25 cellular contexts compared by ENCODE assay signal in the genomic region with DNA sequence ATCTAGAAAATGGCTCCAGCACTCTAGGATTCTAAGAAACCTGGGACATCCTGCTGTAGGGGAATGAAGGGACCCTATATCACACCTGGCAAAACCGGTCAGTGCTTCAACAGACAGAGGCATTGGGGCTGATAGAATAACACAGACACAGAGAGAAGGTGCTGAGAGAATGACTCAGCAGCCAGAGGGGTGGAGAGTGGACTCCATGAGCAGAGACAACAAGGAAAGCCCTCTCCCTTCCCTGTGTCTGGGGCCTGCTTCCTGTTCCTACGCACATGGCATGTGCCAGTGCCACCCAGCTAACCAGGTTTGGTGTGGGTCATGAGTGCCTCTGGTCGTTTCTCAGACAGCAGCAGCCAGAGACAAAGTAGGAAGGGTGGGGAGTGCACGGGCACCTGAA.
DNase-seq lines count a peak whose midpoint lies in the region; ATAC-seq and TF ChIP-seq lines count a peak whose summit lies in the region.
"Had no signal": no experiment of that assay in that cellular context is flagged by ENCODE, and none has a peak within 500 bp of the region (broad histone marks: within the 10 kb centered on the region; RNA-seq: fewer than 3 reads in every experiment).

No MANE protein-coding gene starts in this region.

- H2AK5ac ChIP-seq in mesendoderm (ENCODE audit: low read length) (peak overlapping the region; percentile 18), neuronal stem cell (ENCODE audit: low read depth, low read length) (no peak overlapping the region)

- H2BK5ac ChIP-seq in mesendoderm (ENCODE audit: low read length) (peak overlapping the region; percentile 93), neuronal stem cell (ENCODE audit: low read length) (no peak overlapping the region)

- H2BK120ac ChIP-seq in mesendoderm (ENCODE audit: low read depth, low read length): no peak overlapping the region
- no peak overlapping the region for H2BK120ac ChIP-seq in neuronal stem cell (ENCODE audit: low read depth, low read length)

- peak overlapping the region; percentile 58 for H3K27ac Mint-ChIP-seq in WTC11
- H3K27ac Mint-ChIP-seq: activated CD4-positive, alpha-beta T cell treated with anti-CD3 and anti-CD28 coated beads for 36 hours; activated naive CD8-positive, alpha-beta T cell treated with anti-CD3 and anti-CD28 coated beads, Interleukin-2, amount 50 U/mL, for 24 hours; activated T-helper 2 cell treated with anti-CD3 and anti-CD28 coated beads, Interferon-gamma antibody, Interleukin-2, Interleukin-4, amounts not matched to agents 10 μg/mL and 5 μg/mL and 100 μg/mL, durations not matched to agents 14 hours and 24 hours and 36 hours had no signal

- H2BK15ac ChIP-seq in mesendoderm (replicated peaks; ENCODE audit: low read depth): no peak overlapping the region
- no peak overlapping the region for H2BK15ac ChIP-seq in neuronal stem cell (ENCODE audit: low read length)

- no CpG with 5 or more reads among the region's 4 CpGs for WGBS in mesendoderm (ENCODE audit: extremely low coverage, insufficient coverage, low lambda C conversion rate)
- no CpG with 5 or more reads among the region's 4 CpGs for WGBS in neuronal stem cell (ENCODE audit: extremely low coverage in 2 of 2, insufficient read length in 2 of 2, insufficient replicate concordance in 1 of 2), 2 donors

- H3K4me3 Mint-ChIP-seq in WTC11: no peak overlapping the region
- H3K4me3 Mint-ChIP-seq: activated CD4-positive, alpha-beta T cell treated with anti-CD3 and anti-CD28 coated beads for 36 hours; activated naive CD8-positive, alpha-beta T cell treated with anti-CD3 and anti-CD28 coated beads, Interleukin-2, amount 50 U/mL, for 24 hours had no signal

- H3K4me1 Mint-ChIP-seq in WTC11: peaks cover 52% of the 10 kb centered on the region

- H4K5ac ChIP-seq in mesendoderm (ENCODE audit: low read length): peak overlapping the region; percentile 38

- H3K36me3 ChIP-seq in mesendoderm (ENCODE audit: control insufficient read depth, insufficient read depth, low read length) (no peaks in the 10 kb centered on the region), neuronal stem cell (replicated peaks in 1 of 2; ENCODE audit: control insufficient read depth in 2 of 2, insufficient read depth in 2 of 2, low read length in 2 of 2) (no peaks in the 10 kb centered on the region)
- H3K36me3 ChIP-seq: brain microvascular endothelial cell, colonic mucosa, stomach, upper lobe of right lung had no signal

- peak; percentile 18 for DNase-seq in DMS153 (lab: John Stamatoyannopoulos, UW)
- DNase-seq in DMS153 treated with DMSO at 0.1 percent for 48 hours (lab: John Stamatoyannopoulos, UW; ENCODE audit: unreplicated experiment): no peak
- peak; percentile 46 for DNase-seq in HT-29 (ENCODE audit: low spot score)
- DNase-seq in WTC11 (ENCODE audit: low spot score): no peak
- peak; percentile 56 for DNase-seq in mesendoderm
- DNase-seq in GF-D8 (lab: John Stamatoyannopoulos, UW): no peak
- no peak for DNase-seq in NCI-H1694 (lab: John Stamatoyannopoulos, UW)
- DNase-seq in neuronal stem cell (ENCODE audit: low spot score): no peak
- DNase-seq: activated CD4-positive, alpha-beta T cell treated with anti-CD3 and anti-CD28 coated beads for 36 hours; activated naive CD8-positive, alpha-beta T cell treated with anti-CD3 and anti-CD28 coated beads, Interleukin-2, amount 50 U/mL, for 24 hours; brain microvascular endothelial cell; colonic mucosa; head of caudate nucleus; NCI-H1105 treated with DMSO at 0.1 percent for 48 hours; NCI-H526; nucleus accumbens; stimulated activated CD4-positive, alpha-beta T cell treated with anti-CD3 and anti-CD28 coated beads, Interleukin-2, amount 100 ng/mL, for 48 hours; stomach; SW 1271; upper lobe of right lung had no signal

- H3K79me2 ChIP-seq in mesendoderm (ENCODE audit: control insufficient read depth, insufficient read depth, low read length): no peaks in the 10 kb centered on the region

- H3K4me2 ChIP-seq in mesendoderm (ENCODE audit: low read length) (no peak overlapping the region), neuronal stem cell (ENCODE audit: insufficient read depth, low read length, poor library complexity, severe bottlenecking) (no peak overlapping the region)
- H3K4me2 ChIP-seq: smooth muscle cell had no signal

- no peak overlapping the region for H2AFZ ChIP-seq in neuronal stem cell (ENCODE audit: low read length)

- no peak for TF ChIP-seq CTCF in WTC11 (IDR thresholded peaks at IDR 0.05)

- no peak overlapping the region for H4K8ac ChIP-seq in mesendoderm (ENCODE audit: low read depth, low read length)
- no peak overlapping the region for H4K8ac ChIP-seq in neuronal stem cell (ENCODE audit: low read depth, low read length)

- H3K9ac ChIP-seq in mesendoderm (ENCODE audit: low read length): peak overlapping the region; percentile 29
- H3K9ac ChIP-seq in neuronal stem cell (ENCODE audit: low read depth, low read length, poor library complexity): no peak overlapping the region

- no peaks in the 10 kb centered on the region for H3K9me3 ChIP-seq in neuronal stem cell (replicated peaks in 1 of 2; ENCODE audit: control insufficient read depth in 2 of 2, insufficient read depth in 1 of 2, low read depth in 1 of 2, low read length in 2 of 2)
- H3K9me3 ChIP-seq: colonic mucosa, stomach, upper lobe of right lung had no signal

- CTCF ChIA-PET in WTC11 (lab: Charles Lee): interaction anchor here (0.9 to 1.0 kb wide), 2 partner anchors 62 to 278 kb away, joined by 3 read pairs; no protein-coding TSS in a partner anchor

- H3K79me1 ChIP-seq in mesendoderm (ENCODE audit: low read length): no peaks in the 10 kb centered on the region
- no peaks in the 10 kb centered on the region for H3K79me1 ChIP-seq in neuronal stem cell (ENCODE audit: low read depth, low read length)

- H3K4me3 ChIP-seq in mesendoderm (ENCODE audit: low read length) (no peak overlapping the region), neuronal stem cell (ENCODE audit: low read length in 2 of 2) (no peak overlapping the region)
- H3K4me3 ChIP-seq: colonic mucosa, GM12878, smooth muscle cell, stomach, upper lobe of right lung had no signal

- POLR2A ChIA-PET in WTC11 (lab: Charles Lee): no interaction called here

- H3K27ac ChIP-seq in mesendoderm (ENCODE audit: low read depth, low read length) (no peak overlapping the region), neuronal stem cell (replicated peaks; ENCODE audit: low read length) (no peak overlapping the region)
- H3K27ac ChIP-seq: 22Rv1, brain microvascular endothelial cell, colonic mucosa, stomach, upper lobe of right lung had no signal

- H3K18ac ChIP-seq in mesendoderm (ENCODE audit: low read length): no peak overlapping the region
- H3K18ac ChIP-seq in neuronal stem cell (ENCODE audit: low read length): no peak overlapping the region

- peaks cover 63% of the 10 kb centered on the region for H3K27me3 Mint-ChIP-seq in WTC11 (ENCODE audit: low read depth)

- H3K23ac ChIP-seq in mesendoderm (ENCODE audit: low read length) (peak overlapping the region; percentile 7), neuronal stem cell (ENCODE audit: low read depth, low read length, poor library complexity) (no peak overlapping the region)

- no peaks in the 10 kb centered on the region for H3K36me3 Mint-ChIP-seq in WTC11

- H3K27me3 ChIP-seq in mesendoderm (ENCODE audit: insufficient read depth, low read length, poor library complexity) (no peaks in the 10 kb centered on the region), neuronal stem cell (ENCODE audit: control insufficient read depth in 3 of 3, insufficient read depth in 3 of 3, low read depth in 1 of 3, low read length in 3 of 3) (peaks cover 0 to 6% (median 3%) of the 10 kb centered on the region in 3 experiments)
- H3K27me3 ChIP-seq: brain microvascular endothelial cell, colonic mucosa had no signal

- H3K9me3 Mint-ChIP-seq in WTC11: no peaks in the 10 kb centered on the region
- H3K9me3 Mint-ChIP-seq: activated naive CD8-positive, alpha-beta T cell treated with anti-CD3 and anti-CD28 coated beads, Interleukin-2, amount 50 U/mL, for 24 hours; activated T-helper 2 cell treated with anti-CD3 and anti-CD28 coated beads, Interferon-gamma antibody, Interleukin-2, Interleukin-4, amounts not matched to agents 10 μg/mL and 5 μg/mL and 100 μg/mL, durations not matched to agents 14 hours and 24 hours and 36 hours had no signal

- peaks cover 18% of the 10 kb centered on the region for H3K4me1 ChIP-seq in mesendoderm (ENCODE audit: control insufficient read depth, low read depth, low read length)
- H3K4me1 ChIP-seq in neuronal stem cell (ENCODE audit: control insufficient read depth in 2 of 2, insufficient read depth in 1 of 2, low read depth in 1 of 2, low read length in 2 of 2): peaks cover 3 to 10% of the 10 kb centered on the region in 2 donors
- H3K4me1 ChIP-seq: colonic mucosa, stomach, upper lobe of right lung had no signal

- peak; percentile 50 for ATAC-seq in WTC11
- ATAC-seq: activated naive CD8-positive, alpha-beta T cell treated with anti-CD3 and anti-CD28 coated beads, Interleukin-2, amount 50 U/mL, for 24 hours; GM12878; Right ventricle myocardium inferior; upper lobe of right lung had no signal

- H2BK12ac ChIP-seq in neuronal stem cell (ENCODE audit: low read length): no peak overlapping the region

- no peak overlapping the region for H3K4ac ChIP-seq in mesendoderm (ENCODE audit: low read depth, low read length)
- no peak overlapping the region for H3K4ac ChIP-seq in neuronal stem cell (ENCODE audit: low read length)

- H3K56ac ChIP-seq in mesendoderm (ENCODE audit: low read length): peak overlapping the region; percentile 83

- no peak overlapping the region for H3K14ac ChIP-seq in neuronal stem cell (ENCODE audit: low read length)

- no peak overlapping the region for H4K91ac ChIP-seq in neuronal stem cell (ENCODE audit: low read depth, low read length, poor library complexity)

TF ChIP-seq in WTC11, 78 proteins besides CTCF, POLR2A, EP300 and RAD21:
- no peak for TF ChIP-seq ZNF263 (CRISPR knock-in tag; IDR thresholded peaks at IDR 0.05; ENCODE audit: low read depth)
- TF ChIP-seq NFE2L1 (CRISPR knock-in tag; IDR thresholded peaks at IDR 0.05): peak; percentile 67; the same call in 1 of the 2 replicates
- TF ChIP-seq NFYB (CRISPR knock-in tag; conservative IDR thresholded peaks at IDR 0.05; ENCODE audit: low read depth): no peak

Comparison
In these comparisons a context has a peak if more than half of its experiments do, and no peak if none do; other contexts are left out.
1. DNase-seq: peak in DMS153 (single experiment), HT-29 (single experiment) and mesendoderm (single experiment); none in DMS153 treated with DMSO at 0.1 percent for 48 hours (single experiment), WTC11 (single experiment), GF-D8 (single experiment), NCI-H1694 (single experiment) and neuronal stem cell (single experiment).